8 cellular contexts compared by ENCODE assay signal in genomic region chr14:93185333-93185688, GRCh38. TPM values are rescaled to one million over a fixed set of nuclear protein-coding genes. Genes with fewer than 3 reads are reported as not detected.
DNase-seq lines count a peak whose midpoint lies in the region; ATAC-seq and TF ChIP-seq lines count a peak whose summit lies in the region.

No MANE protein-coding gene starts in this region.

- H3K9me3 ChIP-seq in H9 (ENCODE audit: control insufficient read depth, low read depth, low read length), result no peaks in the 10 kb centered on the region
- H3K9me3 ChIP-seq in iPS-20b (ENCODE audit: insufficient read depth, low read depth, low read length), result no peaks in the 10 kb centered on the region
- H3K9me3 ChIP-seq in stomach smooth muscle (ENCODE audit: control insufficient read depth in 2 of 2, low read length in 2 of 2), result no peaks in the 10 kb centered on the region

- peaks cover 11 to 18% of the 10 kb centered on the region in 2 experiments for H3K4me1 Mint-ChIP-seq in H9
- peaks cover 28% of the 10 kb centered on the region for H3K4me1 Mint-ChIP-seq in activated T-helper 2 cell treated with anti-CD3 and anti-CD28 coated beads, Interferon-gamma antibody, Interleukin-2, Interleukin-4, amounts not matched to agents 10 μg/mL and 5 μg/mL and 100 μg/mL, durations not matched to agents 14 hours and 24 hours and 36 hours (ENCODE audit: low read depth)

- H3K23ac ChIP-seq in H9 (ENCODE audit: insufficient read length, low read depth, low read length), result no peak overlapping the region

- H3K4me2 ChIP-seq in H9 (ENCODE audit: insufficient read depth, insufficient read length, low read length), result peak overlapping the region; percentile 95

- no peak overlapping the region for H2BK120ac ChIP-seq in H9 (ENCODE audit: low read depth, low read length, poor library complexity, severe bottlenecking)

- TF ChIP-seq CTCF in AG09309 (IDR thresholded peaks at IDR 0.05; ENCODE audit: control insufficient read depth, insufficient read depth, low read depth, low read length, missing control alignments) (no peak), H9 (conservative IDR thresholded peaks at IDR 0.05) (no peak)

- H2AK5ac ChIP-seq in H9 (ENCODE audit: insufficient read length, low read length), result no peak overlapping the region

- peak overlapping the region; percentile 87 for H3K9ac ChIP-seq in H9 (ENCODE audit: extremely low read depth, insufficient read length, low read length)
- peak overlapping the region; percentile 79; the same call in 1 of the 2 replicates for H3K9ac ChIP-seq in iPS-20b (ENCODE audit: low read depth, low read length)
- peak overlapping the region; percentile 76 to 95 for H3K9ac ChIP-seq in stomach smooth muscle (ENCODE audit: low read length in 2 of 2)

- intact Hi-C loops in activated T-helper 2 cell treated with anti-CD3 and anti-CD28 coated beads, Interferon-gamma antibody, Interleukin-2, Interleukin-4, amounts not matched to agents 10 μg/mL and 5 μg/mL and 100 μg/mL, durations not matched to agents 14 hours and 24 hours and 36 hours (cut with micrococcal nuclease), result loop anchor here (1.0 to 2.0 kb wide), 2 partner anchors 21 to 71 kb away; partner anchors contain the start of gene ITPK1
- intact Hi-C loops in posterior vena cava (cut with DNase I), result no loop called here

- no peak overlapping the region for H4K91ac ChIP-seq in H9 (ENCODE audit: insufficient read length, low read depth, low read length)

- H3K79me2 ChIP-seq in H9 (ENCODE audit: insufficient read depth, low read length), result no peaks in the 10 kb centered on the region; the same call in 1 of the 2 replicates

- H3K18ac ChIP-seq in H9 (ENCODE audit: insufficient read length, low read depth, low read length), result no peak overlapping the region

- H3K79me1 ChIP-seq in H9 (ENCODE audit: insufficient read depth, low read depth, low read length, poor library complexity, severe bottlenecking), result peaks cover 9% of the 10 kb centered on the region

- no peak overlapping the region for H3K56ac ChIP-seq in H9 (ENCODE audit: insufficient read length, low read depth, low read length)

- H3K4ac ChIP-seq in H9 (ENCODE audit: low read depth, low read length), result no peak overlapping the region

- H3K36me3 ChIP-seq in iPS-20b (ENCODE audit: insufficient read depth, low read depth, low read length) (peaks cover 31% of the 10 kb centered on the region), stomach smooth muscle (ENCODE audit: control insufficient read depth in 2 of 2, insufficient read depth in 2 of 2, low read length in 2 of 2) (peaks cover 9% of the 10 kb centered on the region in 2 donors)

- H3K14ac ChIP-seq in H9 (ENCODE audit: insufficient read depth, low read length), result no peak overlapping the region; the same call in 1 of the 2 replicates

- H4K8ac ChIP-seq in H9 (replicated peaks; ENCODE audit: insufficient read length, low read depth, low read length), result no peak overlapping the region

- H2AFZ ChIP-seq in H9 (ENCODE audit: low read length), result peak overlapping the region; percentile 37

- DNase-seq in AG09309 (ENCODE audit: low read depth), result no peak
- no peak for DNase-seq in H9
- no peak for DNase-seq in activated T-helper 2 cell treated with anti-CD3 and anti-CD28 coated beads, Interferon-gamma antibody, Interleukin-2, Interleukin-4, amounts not matched to agents 10 μg/mL and 5 μg/mL and 100 μg/mL, durations not matched to agents 14 hours and 24 hours and 36 hours (ENCODE audit: low spot score)
- no peak for DNase-seq in posterior vena cava (ENCODE audit: low spot score)
- DNase-seq in ACHN, result no peak

- peaks cover 3% of the 10 kb centered on the region for H3K23me2 ChIP-seq in H9 (ENCODE audit: insufficient read length, low read depth, low read length, poor library complexity, severe bottlenecking)

- H3K4me3 ChIP-seq in AG09309 (ENCODE audit: control insufficient read depth, low read depth, low read length) (peak overlapping the region; percentile 86), iPS-20b (ENCODE audit: low read length) (peak overlapping the region; percentile 85), stomach smooth muscle (ENCODE audit: low read length in 2 of 2) (peak overlapping the region; percentile 70 to 96)

- no peak overlapping the region for H2BK20ac ChIP-seq in H9 (ENCODE audit: low read depth, low read length, poor library complexity, severe bottlenecking)

- H3K4me3 Mint-ChIP-seq in H9, result peak overlapping the region; percentile 93 to 95
- H3K4me3 Mint-ChIP-seq in activated T-helper 2 cell treated with anti-CD3 and anti-CD28 coated beads, Interferon-gamma antibody, Interleukin-2, Interleukin-4, amounts not matched to agents 10 μg/mL and 5 μg/mL and 100 μg/mL, durations not matched to agents 14 hours and 24 hours and 36 hours (ENCODE audit: low read depth), result peak overlapping the region; percentile 93

- no peak overlapping the region for H3T11ph ChIP-seq in H9 (ENCODE audit: low read length)

- H3K36me3 Mint-ChIP-seq in H9 (ENCODE audit: insufficient read depth in 1 of 3, low read depth in 3 of 3), result peaks cover 3 to 38% (median 34%) of the 10 kb centered on the region in 3 experiments; a peak in 6 of 7 replicates
- H3K36me3 Mint-ChIP-seq in activated T-helper 2 cell treated with anti-CD3 and anti-CD28 coated beads, Interferon-gamma antibody, Interleukin-2, Interleukin-4, amounts not matched to agents 10 μg/mL and 5 μg/mL and 100 μg/mL, durations not matched to agents 14 hours and 24 hours and 36 hours (ENCODE audit: low read depth), result peaks cover 34% of the 10 kb centered on the region

- no peaks in the 10 kb centered on the region for H4K20me1 ChIP-seq in H9 (ENCODE audit: control insufficient read depth, insufficient read depth, insufficient read length)

- in situ Hi-C loops in ACHN (cut with HindIII; ENCODE audit: low pct_ligation_motif_present, low pct_unique_long_range_greater_than_20kb, low sequenced_read_pairs), result no loop called here

- H3K27me3 ChIP-seq in H9 (ENCODE audit: insufficient read depth, low read length) (no peaks in the 10 kb centered on the region), iPS-20b (ENCODE audit: insufficient read depth, low read length) (no peaks in the 10 kb centered on the region), stomach smooth muscle (ENCODE audit: control insufficient read depth in 1 of 2, insufficient read depth in 2 of 2, low read length in 2 of 2) (no peaks in the 10 kb centered on the region)

- H3K27me3 Mint-ChIP-seq in H9 (ENCODE audit: low read depth), result no peaks in the 10 kb centered on the region
- H3K27me3 Mint-ChIP-seq in activated T-helper 2 cell treated with anti-CD3 and anti-CD28 coated beads, Interferon-gamma antibody, Interleukin-2, Interleukin-4, amounts not matched to agents 10 μg/mL and 5 μg/mL and 100 μg/mL, durations not matched to agents 14 hours and 24 hours and 36 hours (ENCODE audit: low read depth), result no peaks in the 10 kb centered on the region

- H2BK15ac ChIP-seq in H9 (ENCODE audit: low read depth, low read length), result no peak overlapping the region

- H3K27ac ChIP-seq in H9 (ENCODE audit: insufficient read length, low read depth, low read length) (no peak overlapping the region), iPS-20b (ENCODE audit: low read length) (peak overlapping the region; percentile 62), stomach smooth muscle (ENCODE audit: low read length) (peak overlapping the region; percentile 85)

- WGBS in H9 (ENCODE audit: extremely low coverage, insufficient read length, low lambda C conversion rate), result no CpG with 5 or more reads among the region's 11 CpGs

- ATAC-seq in HG03442 (IDR thresholded peaks at IDR 0.05; ENCODE audit: unreplicated experiment), result no peak

- peak overlapping the region; percentile 58 for H2BK5ac ChIP-seq in H9 (ENCODE audit: insufficient read length, low read length)

- no peaks in the 10 kb centered on the region for H3K9me3 Mint-ChIP-seq in H9
- no peaks in the 10 kb centered on the region for H3K9me3 Mint-ChIP-seq in activated T-helper 2 cell treated with anti-CD3 and anti-CD28 coated beads, Interferon-gamma antibody, Interleukin-2, Interleukin-4, amounts not matched to agents 10 μg/mL and 5 μg/mL and 100 μg/mL, durations not matched to agents 14 hours and 24 hours and 36 hours

- H4K5ac ChIP-seq in H9 (ENCODE audit: insufficient read length, low read depth, low read length), result no peak overlapping the region

- H3K27ac Mint-ChIP-seq in H9, result peak overlapping the region; percentile 40 to 97 (median 93); a peak in 6 of 7 replicates
- H3K27ac Mint-ChIP-seq in activated T-helper 2 cell treated with anti-CD3 and anti-CD28 coated beads, Interferon-gamma antibody, Interleukin-2, Interleukin-4, amounts not matched to agents 10 μg/mL and 5 μg/mL and 100 μg/mL, durations not matched to agents 14 hours and 24 hours and 36 hours, result peak overlapping the region; percentile 89

- H2BK12ac ChIP-seq in H9 (ENCODE audit: insufficient read length, low read depth, low read length), result no peak overlapping the region

- no peaks in the 10 kb centered on the region for H3K4me1 ChIP-seq in H9 (ENCODE audit: insufficient read depth, low read length)
- no peaks in the 10 kb centered on the region; the same call in 1 of the 2 replicates for H3K4me1 ChIP-seq in iPS-20b (ENCODE audit: insufficient read depth, low read length)
- peaks cover 22% of the 10 kb centered on the region for H3K4me1 ChIP-seq in stomach smooth muscle (ENCODE audit: control insufficient read depth, insufficient read depth, low read length)

RNA-seq across cellular contexts. Expression of gene LYSET, which starts 0.2 kb away (rescaled TPM):
- total RNA-seq in H9 (2021) (22.3 and 26.1 TPM in 2 replicates), posterior vena cava (10 to 100 TPM; 13.6 to 16.3 TPM)
- total RNA-seq in activated T-helper 2 cell treated with anti-CD3 and anti-CD28 coated beads, Interferon-gamma antibody, Interleukin-2, Interleukin-4, amounts not matched to agents 10 μg/mL and 5 μg/mL and 100 μg/mL, durations not matched to agents 14 hours and 24 hours and 36 hours, result 12.2 and 13.4 TPM in 2 replicates

RNA-seq across cellular contexts. Expression of gene MOAP1, which starts 0.6 kb away (rescaled TPM):
- total RNA-seq in H9 (2021) (13.6 and 14.7 TPM in 2 replicates), posterior vena cava (10 to 100 TPM; 21.7 to 21.8 TPM)
- 17.8 and 18.7 TPM in 2 replicates for total RNA-seq in activated T-helper 2 cell treated with anti-CD3 and anti-CD28 coated beads, Interferon-gamma antibody, Interleukin-2, Interleukin-4, amounts not matched to agents 10 μg/mL and 5 μg/mL and 100 μg/mL, durations not matched to agents 14 hours and 24 hours and 36 hours

RNA-seq across cellular contexts. Expression of gene GON7, which starts 21.6 kb away (rescaled TPM):
- total RNA-seq in H9 (2021) (6.2 and 6.8 TPM in 2 replicates), posterior vena cava (1 to 10 TPM; 7.5 to 9.1 TPM)
- 13.4 and 15.2 TPM in 2 replicates for total RNA-seq in activated T-helper 2 cell treated with anti-CD3 and anti-CD28 coated beads, Interferon-gamma antibody, Interleukin-2, Interleukin-4, amounts not matched to agents 10 μg/mL and 5 μg/mL and 100 μg/mL, durations not matched to agents 14 hours and 24 hours and 36 hours

RNA-seq across cellular contexts. Expression of gene UBR7, which starts 21.7 kb away (rescaled TPM):
- total RNA-seq in H9 (2021) (28.4 and 29.1 TPM in 2 replicates), posterior vena cava (10 to 100 TPM; 18.2 to 18.7 TPM)
- total RNA-seq in activated T-helper 2 cell treated with anti-CD3 and anti-CD28 coated beads, Interferon-gamma antibody, Interleukin-2, Interleukin-4, amounts not matched to agents 10 μg/mL and 5 μg/mL and 100 μg/mL, durations not matched to agents 14 hours and 24 hours and 36 hours, result 30.9 and 32.9 TPM in 2 replicates
